ENCODE assay signal across 1 cellular context in the genomic region with DNA sequence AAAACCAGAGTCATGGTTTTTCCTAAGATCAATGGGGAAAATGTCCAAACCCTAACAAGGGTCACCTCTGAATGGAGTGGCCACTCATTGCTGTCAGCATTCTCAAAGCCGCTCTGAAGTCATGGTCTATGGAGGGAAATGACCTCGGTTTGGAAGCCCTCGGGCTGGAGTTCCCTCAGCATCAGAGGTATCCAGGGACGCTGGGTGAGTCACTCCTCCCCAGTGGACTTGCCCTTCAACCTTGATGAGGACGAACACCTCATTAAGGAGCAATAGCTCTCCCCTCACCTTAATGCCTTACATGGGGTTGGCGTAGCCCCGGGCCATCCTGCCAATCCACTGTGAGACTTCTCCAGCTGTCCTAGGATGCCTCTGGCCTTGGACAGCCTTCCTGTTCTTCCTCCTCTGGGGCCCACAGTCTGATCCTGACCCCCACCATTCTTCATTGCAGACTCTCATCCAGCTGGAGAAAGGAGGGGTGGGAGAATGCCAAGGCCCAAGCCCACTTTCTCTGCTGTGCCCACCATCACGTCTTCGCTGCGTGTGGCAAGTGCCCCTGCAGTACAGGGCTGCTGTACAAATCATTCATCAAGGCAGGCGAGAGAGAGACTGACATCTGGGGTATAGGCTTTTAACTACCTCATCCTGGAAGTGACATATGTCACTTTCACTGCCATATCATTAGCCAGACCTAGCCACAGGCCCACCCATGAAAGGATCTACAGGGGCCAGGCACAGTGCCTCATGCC.
TF ChIP-seq lines count a peak whose summit lies in the region.

No MANE protein-coding gene starts in this region.

TF ChIP-seq in HCT116, 20 proteins besides CTCF, POLR2A, EP300 and RAD21:
- TF ChIP-seq, protein P1, sequence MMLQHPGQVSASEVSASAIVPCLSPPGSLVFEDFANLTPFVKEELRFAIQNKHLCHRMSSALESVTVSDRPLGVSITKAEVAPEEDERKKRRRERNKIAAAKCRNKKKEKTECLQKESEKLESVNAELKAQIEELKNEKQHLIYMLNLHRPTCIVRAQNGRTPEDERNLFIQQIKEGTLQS (IDR thresholded peaks at IDR 0.05), result no peak
- TF ChIP-seq TCF7L2 (IDR thresholded peaks at IDR 0.05; ENCODE audit: borderline replicate concordance, extremely low read depth, insufficient read depth, insufficient read length), result peak; percentile 84
- TF ChIP-seq, protein P2, sequence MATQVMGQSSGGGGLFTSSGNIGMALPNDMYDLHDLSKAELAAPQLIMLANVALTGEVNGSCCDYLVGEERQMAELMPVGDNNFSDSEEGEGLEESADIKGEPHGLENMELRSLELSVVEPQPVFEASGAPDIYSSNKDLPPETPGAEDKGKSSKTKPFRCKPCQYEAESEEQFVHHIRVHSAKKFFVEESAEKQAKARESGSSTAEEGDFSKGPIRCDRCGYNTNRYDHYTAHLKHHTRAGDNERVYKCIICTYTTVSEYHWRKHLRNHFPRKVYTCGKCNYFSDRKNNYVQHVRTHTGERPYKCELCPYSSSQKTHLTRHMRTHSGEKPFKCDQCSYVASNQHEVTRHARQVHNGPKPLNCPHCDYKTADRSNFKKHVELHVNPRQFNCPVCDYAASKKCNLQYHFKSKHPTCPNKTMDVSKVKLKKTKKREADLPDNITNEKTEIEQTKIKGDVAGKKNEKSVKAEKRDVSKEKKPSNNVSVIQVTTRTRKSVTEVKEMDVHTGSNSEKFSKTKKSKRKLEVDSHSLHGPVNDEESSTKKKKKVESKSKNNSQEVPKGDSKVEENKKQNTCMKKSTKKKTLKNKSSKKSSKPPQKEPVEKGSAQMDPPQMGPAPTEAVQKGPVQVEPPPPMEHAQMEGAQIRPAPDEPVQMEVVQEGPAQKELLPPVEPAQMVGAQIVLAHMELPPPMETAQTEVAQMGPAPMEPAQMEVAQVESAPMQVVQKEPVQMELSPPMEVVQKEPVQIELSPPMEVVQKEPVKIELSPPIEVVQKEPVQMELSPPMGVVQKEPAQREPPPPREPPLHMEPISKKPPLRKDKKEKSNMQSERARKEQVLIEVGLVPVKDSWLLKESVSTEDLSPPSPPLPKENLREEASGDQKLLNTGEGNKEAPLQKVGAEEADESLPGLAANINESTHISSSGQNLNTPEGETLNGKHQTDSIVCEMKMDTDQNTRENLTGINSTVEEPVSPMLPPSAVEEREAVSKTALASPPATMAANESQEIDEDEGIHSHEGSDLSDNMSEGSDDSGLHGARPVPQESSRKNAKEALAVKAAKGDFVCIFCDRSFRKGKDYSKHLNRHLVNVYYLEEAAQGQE (IDR thresholded peaks at IDR 0.05; ENCODE audit: low read depth), result no peak
